Comparison of ENCODE assay signal across 8 cellular contexts in the genomic region with DNA sequence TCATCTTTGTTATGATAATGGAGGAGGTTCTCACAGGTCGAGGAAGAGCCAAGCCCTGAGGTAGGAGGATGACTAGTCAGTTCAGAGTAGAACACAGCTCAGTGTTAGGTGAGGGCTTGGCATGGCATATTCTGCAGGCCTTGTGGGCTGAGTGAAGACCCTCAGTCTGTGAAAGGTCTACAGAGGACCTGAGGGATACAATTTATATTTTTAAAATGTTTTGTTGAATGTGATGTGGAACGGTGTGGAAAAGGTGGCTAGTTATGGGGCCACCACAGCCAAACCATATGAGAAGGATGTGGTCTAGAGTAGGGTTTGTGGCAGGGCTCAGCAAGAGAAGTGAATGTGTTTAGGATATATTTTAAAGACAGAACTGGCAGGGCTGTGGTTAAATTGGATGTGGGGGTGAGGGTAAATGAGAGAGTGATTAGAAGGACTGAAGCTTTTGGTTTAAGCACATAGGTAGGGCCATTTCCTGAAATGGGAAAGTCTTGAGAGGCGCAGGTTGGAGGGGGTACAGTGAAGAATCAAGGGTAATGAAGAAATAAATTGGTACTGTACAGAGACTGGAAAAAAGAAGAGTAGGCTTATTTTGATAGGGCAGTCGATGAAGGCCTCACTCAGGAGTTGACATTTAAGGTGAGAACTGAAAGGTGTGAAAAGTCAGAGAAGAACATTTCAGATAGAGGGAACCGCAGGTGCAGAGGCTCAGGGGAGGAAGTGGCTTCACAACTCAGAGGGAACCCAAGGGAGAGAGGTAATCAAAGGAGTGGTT.
DNase-seq lines count a peak whose midpoint lies in the region; ATAC-seq and TF ChIP-seq lines count a peak whose summit lies in the region.

No MANE protein-coding gene starts in this region.

- no peak overlapping the region for H2AFZ ChIP-seq in smooth muscle cell (ENCODE audit: low read depth)

- H3K27ac ChIP-seq in spleen (peak overlapping the region in 5 of 8 donors; percentile 5 to 59 (median 22)), caudate nucleus (ENCODE audit: low read depth, low read length) (no peak overlapping the region), right cardiac atrium (ENCODE audit: low read length) (no peak overlapping the region), smooth muscle cell (ENCODE audit: low read depth) (no peak overlapping the region), right atrium auricular region (no peak overlapping the region)

- H3F3A ChIP-seq in smooth muscle cell (ENCODE audit: low read depth) = no peaks in the 10 kb centered on the region

- no peak for TF ChIP-seq POLR2A in spleen (IDR thresholded peaks at IDR 0.05)

- H3K27me3 ChIP-seq in spleen (replicated peaks in 1 of 7) = no peaks in the 10 kb centered on the region
- H3K27me3 ChIP-seq in right cardiac atrium (ENCODE audit: control insufficient read depth, insufficient read depth) = no peaks in the 10 kb centered on the region
- H3K27me3 ChIP-seq in smooth muscle cell (ENCODE audit: low read depth) = no peaks in the 10 kb centered on the region
- H3K27me3 ChIP-seq in right atrium auricular region = no peaks in the 10 kb centered on the region

- 34 to 46% (median 40%) methylated on average over 5 of the region's 5 CpGs for WGBS in spleen, 5 donors
- WGBS in right cardiac atrium = 71% methylated on average over 5 of the region's 5 CpGs
- WGBS in smooth muscle cell (ENCODE audit: low lambda C conversion rate) = 80% methylated on average over 5 of the region's 5 CpGs

- no peak overlapping the region for H3K4me2 ChIP-seq in smooth muscle cell

- ATAC-seq in GM18868 (IDR thresholded peaks at IDR 0.05; ENCODE audit: unreplicated experiment) = peak; percentile 77
- peak; percentile 81 for ATAC-seq in HG02938 (IDR thresholded peaks at IDR 0.05; ENCODE audit: unreplicated experiment)
- no peak for ATAC-seq in right cardiac atrium

- peak; percentile 44 for DNase-seq in activated CD4-positive, CD25-positive, alpha-beta regulatory T cell treated with anti-CD3 and anti-CD28 coated beads, Interleukin-2, amount 50 U/mL, for 72 hours
- DNase-seq in spleen (no peak), caudate nucleus (lab: John Stamatoyannopoulos, UW) (no peak), right cardiac atrium (no peak), smooth muscle cell (lab: John Stamatoyannopoulos, UW; ENCODE audit: unreplicated experiment) (no peak), right atrium auricular region (ENCODE audit: low spot score) (no peak)

- no peak overlapping the region for H3K9ac ChIP-seq in smooth muscle cell (ENCODE audit: low read depth)

- H3K4me1 ChIP-seq in spleen (peaks cover 0 to 29% (median 12%) of the 10 kb centered on the region in 6 donors), right cardiac atrium (ENCODE audit: control insufficient read depth, insufficient read depth, low read length) (no peaks in the 10 kb centered on the region), smooth muscle cell (ENCODE audit: low read depth) (no peaks in the 10 kb centered on the region), right atrium auricular region (no peaks in the 10 kb centered on the region)

- H3K36me3 ChIP-seq in spleen = no peaks in the 10 kb centered on the region
- no peaks in the 10 kb centered on the region for H3K36me3 ChIP-seq in smooth muscle cell (ENCODE audit: low read depth)
- H3K36me3 ChIP-seq in right atrium auricular region = no peaks in the 10 kb centered on the region

- intact Hi-C loops in spleen (cut with DNase I; ENCODE audit: low total_unique reads) = no loop called here
- intact Hi-C loops in right cardiac atrium (cut with DNase I) = no loop called here

- no peaks in the 10 kb centered on the region for H3K79me2 ChIP-seq in smooth muscle cell (ENCODE audit: low read depth)

- H4K20me1 ChIP-seq in smooth muscle cell (ENCODE audit: low read depth) = no peaks in the 10 kb centered on the region

- H3K4me3 ChIP-seq in spleen = no peak overlapping the region
- H3K4me3 ChIP-seq in right cardiac atrium (ENCODE audit: low read length) = no peak overlapping the region
- H3K4me3 ChIP-seq in smooth muscle cell = no peak overlapping the region
- no peak overlapping the region for H3K4me3 ChIP-seq in right atrium auricular region

- TF ChIP-seq CTCF in spleen (IDR thresholded peaks at IDR 0.05 in 8 of 11, conservative IDR thresholded peaks at IDR 0.05 in 3 of 11) = no peak
- TF ChIP-seq CTCF in smooth muscle cell (IDR thresholded peaks at IDR 0.05; ENCODE audit: borderline replicate concordance, insufficient read depth, poor library complexity, severe bottlenecking) = no peak
- TF ChIP-seq CTCF in right atrium auricular region (IDR thresholded peaks at IDR 0.05) = no peak

- peaks cover 0 to 21% (median 17%) of the 10 kb centered on the region in 8 donors for H3K9me3 ChIP-seq in spleen
- no peaks in the 10 kb centered on the region for H3K9me3 ChIP-seq in right cardiac atrium (ENCODE audit: control insufficient read depth, low read length)
- no peaks in the 10 kb centered on the region for H3K9me3 ChIP-seq in smooth muscle cell (replicated peaks; ENCODE audit: low read depth)
- H3K9me3 ChIP-seq in right atrium auricular region = peaks cover 0 to 8% of the 10 kb centered on the region in 2 donors

Comparison
In these comparisons a context has a peak if more than half of its experiments do, and no peak if none do; other contexts are left out.
1. ATAC-seq: peak in GM18868 (single experiment) and HG02938 (single experiment); none in right cardiac atrium (0 of 2).
2. H3K27ac ChIP-seq: peak in spleen (5 of 8); none in caudate nucleus (single experiment), right cardiac atrium (single experiment), smooth muscle cell (single experiment) and right atrium auricular region (0 of 2).